ENCODE assay signal across 11 cellular contexts in genomic region chr18:58013241-58014211, GRCh38. TPM values are rescaled to one million over a fixed set of nuclear protein-coding genes. Genes with fewer than 3 reads are reported as not detected.
A peak's percentile ranks its signal among the peaks of the same experiment; 100 is the strongest.
DNase-seq lines count a peak whose midpoint lies in the region; ATAC-seq and TF ChIP-seq lines count a peak whose summit lies in the region.
"Had no signal": no experiment of that assay in that cellular context is flagged by ENCODE, and none has a peak within 500 bp of the region (broad histone marks: within the 10 kb centered on the region; RNA-seq: fewer than 3 reads in every experiment).

No MANE protein-coding gene starts in this region.

- ATAC-seq in GM18909 (IDR thresholded peaks at IDR 0.05; ENCODE audit: poor library complexity, unreplicated experiment): peak; percentile 48
- ATAC-seq: naive thymus-derived CD4-positive, alpha-beta T cell had no signal

- DNase-seq in NCI-H345 (lab: John Stamatoyannopoulos, UW): peak; percentile 31
- peak; percentile 25 for DNase-seq in epithelial cell of proximal tubule (ENCODE audit: low read depth)
- DNase-seq in putamen (ENCODE audit: low spot score): peak; percentile 38
- no peak for DNase-seq in inferior parietal cortex (ENCODE audit: extremely low spot score)
- DNase-seq in central memory CD4-positive, alpha-beta T cell: no peak
- DNase-seq in NCI-H526 (lab: John Stamatoyannopoulos, UW): no peak
- DNase-seq in epidermal melanocyte (ENCODE audit: insufficient read length, low spot score): no peak
- DNase-seq: effector memory CD4-positive, alpha-beta T cell; naive thymus-derived CD4-positive, alpha-beta T cell; NCI-H1092 had no signal

- TF ChIP-seq CTCF in epithelial cell of proximal tubule (conservative IDR thresholded peaks at IDR 0.05; ENCODE audit: low read depth, low read length): no peak

- H3K4me3 ChIP-seq in epithelial cell of proximal tubule (ENCODE audit: low read depth, low read length): no peak overlapping the region

RNA-seq across cellular contexts. Expression of gene NEDD4L, which starts 30.5 kb away (rescaled TPM):
- total RNA-seq in epithelial cell of proximal tubule: 77.6 and 95.9 TPM in 2 replicates

Comparison
In these comparisons a context has a peak if more than half of its experiments do, and no peak if none do; other contexts are left out.
1. DNase-seq: peak in NCI-H345 (single experiment), epithelial cell of proximal tubule (single experiment) and putamen (single experiment); none in inferior parietal cortex (single experiment), central memory CD4-positive, alpha-beta T cell (single experiment), NCI-H526 (0 of 2) and epidermal melanocyte (single experiment).